In genomic region chr15:88630141-88630721, GRCh38 we compare ENCODE assay signal across 9 cellular contexts. TPM values are rescaled to one million over a fixed set of nuclear protein-coding genes. Genes with fewer than 3 reads are reported as not detected.
DNase-seq lines count a peak whose midpoint lies in the region; ATAC-seq and TF ChIP-seq lines count a peak whose summit lies in the region.
"Had no signal": no experiment of that assay in that cellular context is flagged by ENCODE, and none has a peak within 500 bp of the region (broad histone marks: within the 10 kb centered on the region; RNA-seq: fewer than 3 reads in every experiment).

No MANE protein-coding gene starts in this region.

- no peak for ATAC-seq in CD8-positive, alpha-beta T cell
- ATAC-seq in HG03354 (IDR thresholded peaks at IDR 0.05; ENCODE audit: poor library complexity, severe bottlenecking, unreplicated experiment) (no peak), left lobe of liver (no peak)

- POLR2A ChIA-PET in CD8-positive, alpha-beta T cell (lab: Charles Lee) = interaction anchor here (1.6 kb wide), 1 partner anchor 8 kb away, joined by 5 read pairs; no protein-coding TSS in a partner anchor

- H3K27me3 ChIP-seq in CD8-positive, alpha-beta T cell (ENCODE audit: insufficient read depth, low read length) = no peaks in the 10 kb centered on the region
- no peaks in the 10 kb centered on the region for H3K27me3 ChIP-seq in WERI-Rb-1 (ENCODE audit: insufficient read depth, low read depth, severe bottlenecking)

- H3K27ac Mint-ChIP-seq in CD8-positive, alpha-beta T cell = peak overlapping the region; percentile 94
- H3K27ac Mint-ChIP-seq in nephron progenitor cell = peak overlapping the region; percentile 78

- peaks cover 93% of the 10 kb centered on the region for H3K4me1 Mint-ChIP-seq in CD8-positive, alpha-beta T cell (ENCODE audit: low read depth)
- peaks cover 5% of the 10 kb centered on the region for H3K4me1 Mint-ChIP-seq in nephron progenitor cell

- H3K9me3 Mint-ChIP-seq in CD8-positive, alpha-beta T cell = no peaks in the 10 kb centered on the region
- H3K9me3 Mint-ChIP-seq in nephron progenitor cell = no peaks in the 10 kb centered on the region

- H3K27ac ChIP-seq in CD8-positive, alpha-beta T cell (ENCODE audit: low read depth, low read length) = peak overlapping the region; percentile 29
- H3K27ac ChIP-seq in WERI-Rb-1 = no peak overlapping the region

- no peaks in the 10 kb centered on the region for H3K9me3 ChIP-seq in CD8-positive, alpha-beta T cell (ENCODE audit: low read length)
- H3K9me3 ChIP-seq in WERI-Rb-1 (ENCODE audit: severe bottlenecking) = no peaks in the 10 kb centered on the region

- CTCF ChIA-PET in CD8-positive, alpha-beta T cell (lab: Charles Lee) = interaction anchor here (5.2 to 7.4 kb wide), 2 partner anchors 25 to 34 kb away, joined by 29 to 46 read pairs; no protein-coding TSS in a partner anchor

- intact Hi-C loops in CD8-positive, alpha-beta T cell (cut with DNase I, micrococcal nuclease) = no loop called here

- H3K4me3 Mint-ChIP-seq in CD8-positive, alpha-beta T cell = no peak overlapping the region
- no peak overlapping the region for H3K4me3 Mint-ChIP-seq in nephron progenitor cell

- peaks cover 62% of the 10 kb centered on the region for H3K36me3 Mint-ChIP-seq in CD8-positive, alpha-beta T cell
- peaks cover 77% of the 10 kb centered on the region for H3K36me3 Mint-ChIP-seq in nephron progenitor cell (ENCODE audit: low read depth)

- no peak for TF ChIP-seq CTCF in CD8-positive, alpha-beta T cell (IDR thresholded peaks at IDR 0.05)
- TF ChIP-seq CTCF in nephron progenitor cell (IDR thresholded peaks at IDR 0.05) = no peak
- TF ChIP-seq CTCF in WERI-Rb-1 (IDR thresholded peaks at IDR 0.05; ENCODE audit: low read depth, low read length) = no peak

- H3K36me3 ChIP-seq in CD8-positive, alpha-beta T cell (ENCODE audit: insufficient read depth, low read length) = peaks cover 21% of the 10 kb centered on the region
- peaks cover 90% of the 10 kb centered on the region for H3K36me3 ChIP-seq in WERI-Rb-1

- peaks cover 92% of the 10 kb centered on the region for H3K4me1 ChIP-seq in CD8-positive, alpha-beta T cell (ENCODE audit: insufficient read depth, low read length)

- H3K4me3 ChIP-seq in CD8-positive, alpha-beta T cell (ENCODE audit: low read depth, low read length) = no peak overlapping the region
- no peak overlapping the region for H3K4me3 ChIP-seq in WERI-Rb-1 (ENCODE audit: low read depth, low read length)

- no peaks in the 10 kb centered on the region for H3K27me3 Mint-ChIP-seq in CD8-positive, alpha-beta T cell (ENCODE audit: low read depth)
- H3K27me3 Mint-ChIP-seq in nephron progenitor cell (ENCODE audit: low read depth, poor library complexity) = peaks cover 3% of the 10 kb centered on the region

- no peak for DNase-seq in CD8-positive, alpha-beta T cell
- DNase-seq in NCI-H345 (lab: John Stamatoyannopoulos, UW) (peak; percentile 54), dermis blood vessel endothelial cell (peak; percentile 80), nephron progenitor cell (no peak), epidermal melanocyte (ENCODE audit: insufficient read length, low spot score) (no peak), WERI-Rb-1 (no peak), left lobe of liver (ENCODE audit: low spot score) (no peak)
- DNase-seq: NCI-H446 treated with DMSO at 0.1 percent for 48 hours had no signal

RNA-seq across cellular contexts. Expression of gene ISG20, which starts 8.6 kb away (rescaled TPM):
- total RNA-seq in CD8-positive, alpha-beta T cell = 10 to 100 TPM; 89.2 to 93.4 TPM
- 22.2 and 49.4 TPM in 2 replicates for total RNA-seq in dermis blood vessel endothelial cell
- total RNA-seq in left lobe of liver = 5.7 TPM

RNA-seq across cellular contexts. Expression of gene AEN, which starts 9.1 kb away (rescaled TPM):
- 10 to 100 TPM; 26.9 to 27.7 TPM for total RNA-seq in CD8-positive, alpha-beta T cell
- 58.9 and 73.0 TPM in 2 replicates for total RNA-seq in dermis blood vessel endothelial cell
- 7.1 TPM for total RNA-seq in left lobe of liver

Comparison
In these comparisons a context has a peak if more than half of its experiments do, and no peak if none do; other contexts are left out.
1. DNase-seq: peak in NCI-H345 (single experiment) and dermis blood vessel endothelial cell (single experiment); none in CD8-positive, alpha-beta T cell (0 of 7), nephron progenitor cell (single experiment), epidermal melanocyte (single experiment), WERI-Rb-1 (single experiment) and left lobe of liver (single experiment).